1 cellular context compared by ENCODE assay signal in genomic region chr2:204673877-204674276, GRCh38.
TF ChIP-seq lines count a peak whose summit lies in the region.

No MANE protein-coding gene starts in this region.

TF ChIP-seq in SK-N-SH, 30 proteins besides CTCF, POLR2A, EP300 and RAD21 (continued from another document):
- TF ChIP-seq USF2 (IDR thresholded peaks at IDR 0.05; ENCODE audit: borderline replicate concordance, low read depth, low read length): no peak
- peak; percentile 60 for TF ChIP-seq PBX3 (IDR thresholded peaks at IDR 0.05)
- TF ChIP-seq RXRA (IDR thresholded peaks at IDR 0.05; ENCODE audit: borderline replicate concordance, low read depth): no peak
- TF ChIP-seq NFIC (IDR thresholded peaks at IDR 0.05; ENCODE audit: borderline replicate concordance): no peak
- peak; percentile 24; the same call in 1 of the 2 replicates for TF ChIP-seq FOSL2 (IDR thresholded peaks at IDR 0.05; ENCODE audit: borderline replicate concordance, low read depth)
TF ChIP-seq in SK-N-SH: peak in this region for 4.
